12 cellular contexts compared by ENCODE assay signal in the genomic region with DNA sequence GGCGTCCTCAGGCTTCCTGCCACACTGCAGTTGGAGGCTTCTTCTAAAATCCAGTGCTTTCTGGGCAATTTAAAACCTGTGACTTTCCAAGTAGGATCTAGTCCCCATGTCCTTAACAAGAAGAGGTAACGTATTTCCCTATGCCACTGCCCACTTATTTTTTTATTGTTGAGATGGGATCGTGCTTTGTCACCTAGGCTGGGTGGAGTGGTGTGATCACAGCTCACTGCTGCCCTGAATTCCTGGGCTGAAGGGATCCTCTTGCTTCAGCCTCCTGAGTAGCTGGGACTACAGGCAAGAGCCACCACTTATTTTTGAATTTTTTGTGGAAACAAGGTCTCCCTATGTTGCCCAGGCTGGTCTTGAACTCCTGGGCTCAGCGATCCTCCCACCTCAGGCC. TPM values are rescaled to one million over a fixed set of nuclear protein-coding genes. Genes with fewer than 3 reads are reported as not detected.
DNase-seq lines count a peak whose midpoint lies in the region; ATAC-seq and TF ChIP-seq lines count a peak whose summit lies in the region.
"Had no signal": no experiment of that assay in that cellular context is flagged by ENCODE, and none has a peak within 500 bp of the region (broad histone marks: within the 10 kb centered on the region; RNA-seq: fewer than 3 reads in every experiment).

No MANE protein-coding gene starts in this region.

- 74 to 82% methylated on average over 4 of the region's 4 CpGs for whole genome bisulfite sequencing in GM23248 (ENCODE audit: low coverage in 1 of 2, low lambda C conversion rate in 2 of 2, missing lambda C conversion rate in 2 of 2), 2 experiments
- 92% methylated on average over 4 of the region's 4 CpGs for WGBS in smooth muscle cell (ENCODE audit: low lambda C conversion rate)

- peaks cover 65% of the 10 kb centered on the region for H3K4me1 ChIP-seq in GM23248 (ENCODE audit: insufficient read depth)
- H3K4me1 ChIP-seq in smooth muscle cell (ENCODE audit: low read depth), result peaks cover 20% of the 10 kb centered on the region

- TF ChIP-seq CTCF in WTC11 (IDR thresholded peaks at IDR 0.05), result no peak
- no peak for TF ChIP-seq CTCF in smooth muscle cell (IDR thresholded peaks at IDR 0.05; ENCODE audit: borderline replicate concordance, insufficient read depth, poor library complexity, severe bottlenecking)

- H4K20me1 ChIP-seq in GM23248 (ENCODE audit: insufficient read depth) (peaks cover 59% of the 10 kb centered on the region), smooth muscle cell (ENCODE audit: low read depth) (peaks cover 99% of the 10 kb centered on the region)

- H3K4me3 ChIP-seq in GM23248 (no peak overlapping the region), smooth muscle cell (no peak overlapping the region)

- H3K36me3 Mint-ChIP-seq in WTC11, result peaks cover 29% of the 10 kb centered on the region

- peaks cover 98% of the 10 kb centered on the region for H3K79me2 ChIP-seq in GM23248 (ENCODE audit: insufficient read depth)
- H3K79me2 ChIP-seq in smooth muscle cell (ENCODE audit: low read depth), result peaks cover 96% of the 10 kb centered on the region

- in situ Hi-C loops in GM23248 (cut with MboI), result no loop called here

- H3K27ac Mint-ChIP-seq in WTC11, result peak overlapping the region; percentile 85

- H3K27ac ChIP-seq in GM23248 (peak overlapping the region; percentile 70), smooth muscle cell (ENCODE audit: low read depth) (peak overlapping the region; percentile 90)
- H3K27ac ChIP-seq: VCaP had no signal

- no peaks in the 10 kb centered on the region for H3K9me2 ChIP-seq in GM23248 (ENCODE audit: insufficient read depth)

- H3K27me3 ChIP-seq in GM23248 (replicated peaks; ENCODE audit: insufficient read depth), result no peaks in the 10 kb centered on the region
- H3K27me3 ChIP-seq in smooth muscle cell (ENCODE audit: low read depth), result no peaks in the 10 kb centered on the region

- CTCF ChIA-PET in WTC11 (lab: Charles Lee), result no interaction called here

- peaks cover 57% of the 10 kb centered on the region for H3K4me1 Mint-ChIP-seq in WTC11

- peaks cover 6% of the 10 kb centered on the region for H3K36me3 ChIP-seq in GM23248 (ENCODE audit: low read depth)
- H3K36me3 ChIP-seq in smooth muscle cell (ENCODE audit: low read depth), result peaks cover 5% of the 10 kb centered on the region

- no peak overlapping the region; the same call in 1 of the 2 replicates for H3K9ac ChIP-seq in GM23248
- peak overlapping the region; percentile 7 for H3K9ac ChIP-seq in smooth muscle cell (ENCODE audit: low read depth)

- H2AFZ ChIP-seq in GM23248, result no peak overlapping the region
- H2AFZ ChIP-seq in smooth muscle cell (ENCODE audit: low read depth), result no peak overlapping the region

- no peak overlapping the region for H3K4me3 Mint-ChIP-seq in WTC11

- H3K9me3 ChIP-seq in GM23248 (ENCODE audit: low read depth) (no peaks in the 10 kb centered on the region), smooth muscle cell (replicated peaks; ENCODE audit: low read depth) (no peaks in the 10 kb centered on the region)

- H3F3A ChIP-seq in GM23248 (ENCODE audit: insufficient read depth), result peaks cover 68% of the 10 kb centered on the region
- peaks cover 36% of the 10 kb centered on the region for H3F3A ChIP-seq in smooth muscle cell (ENCODE audit: low read depth)

- H3K4me2 ChIP-seq in GM23248 (ENCODE audit: unreplicated experiment) (peak overlapping the region; percentile 82), smooth muscle cell (peak overlapping the region; percentile 63)

- POLR2A ChIA-PET in WTC11 (lab: Charles Lee), result no interaction called here

- no peaks in the 10 kb centered on the region for H3K9me3 Mint-ChIP-seq in WTC11
- H3K9me3 Mint-ChIP-seq: activated naive CD4-positive, alpha-beta T cell treated with anti-CD3 and anti-CD28 coated beads, Interleukin-2, amount 50 U/mL, for 72 hours had no signal

- no peak for DNase-seq in GM23248
- DNase-seq in WTC11 (ENCODE audit: low spot score), result no peak
- DNase-seq in kidney tubule cell (ENCODE audit: low spot score), result peak; percentile 31
- no peak for DNase-seq in smooth muscle cell (lab: John Stamatoyannopoulos, UW; ENCODE audit: unreplicated experiment)
- no peak for DNase-seq in GF-D8 (lab: John Stamatoyannopoulos, UW)
- DNase-seq in sciatic nerve (ENCODE audit: low spot score), result no peak
- no peak for DNase-seq in stimulated activated naive CD8-positive, alpha-beta T cell treated with anti-CD3 and anti-CD28 coated beads, Interleukin-15, Interleukin-2, amounts not matched to agents 100 U/mL and 50 U/mL, for 24 hours
- DNase-seq: DMS53, NCI-H1105 had no signal

- ATAC-seq in WTC11 (no peak; the same call in 1 of the 2 replicates), GM21786 (IDR thresholded peaks at IDR 0.05; ENCODE audit: unreplicated experiment) (no peak), sciatic nerve (no peak)
- ATAC-seq in stimulated activated naive CD8-positive, alpha-beta T cell treated with anti-CD3 and anti-CD28 coated beads, Interleukin-15, Interleukin-2, amounts not matched to agents 100 U/mL and 50 U/mL, for 24 hours, result no peak
- ATAC-seq: activated naive CD4-positive, alpha-beta T cell treated with anti-CD3 and anti-CD28 coated beads, Interleukin-2, amount 50 U/mL, for 72 hours had no signal

- intact Hi-C loops in sciatic nerve (cut with DNase I), result no loop called here

- H3K27me3 Mint-ChIP-seq in WTC11 (ENCODE audit: low read depth), result no peaks in the 10 kb centered on the region

TF ChIP-seq in WTC11, 78 proteins besides CTCF, POLR2A, EP300 and RAD21 (continues in another document):
- TF ChIP-seq, protein P1, sequence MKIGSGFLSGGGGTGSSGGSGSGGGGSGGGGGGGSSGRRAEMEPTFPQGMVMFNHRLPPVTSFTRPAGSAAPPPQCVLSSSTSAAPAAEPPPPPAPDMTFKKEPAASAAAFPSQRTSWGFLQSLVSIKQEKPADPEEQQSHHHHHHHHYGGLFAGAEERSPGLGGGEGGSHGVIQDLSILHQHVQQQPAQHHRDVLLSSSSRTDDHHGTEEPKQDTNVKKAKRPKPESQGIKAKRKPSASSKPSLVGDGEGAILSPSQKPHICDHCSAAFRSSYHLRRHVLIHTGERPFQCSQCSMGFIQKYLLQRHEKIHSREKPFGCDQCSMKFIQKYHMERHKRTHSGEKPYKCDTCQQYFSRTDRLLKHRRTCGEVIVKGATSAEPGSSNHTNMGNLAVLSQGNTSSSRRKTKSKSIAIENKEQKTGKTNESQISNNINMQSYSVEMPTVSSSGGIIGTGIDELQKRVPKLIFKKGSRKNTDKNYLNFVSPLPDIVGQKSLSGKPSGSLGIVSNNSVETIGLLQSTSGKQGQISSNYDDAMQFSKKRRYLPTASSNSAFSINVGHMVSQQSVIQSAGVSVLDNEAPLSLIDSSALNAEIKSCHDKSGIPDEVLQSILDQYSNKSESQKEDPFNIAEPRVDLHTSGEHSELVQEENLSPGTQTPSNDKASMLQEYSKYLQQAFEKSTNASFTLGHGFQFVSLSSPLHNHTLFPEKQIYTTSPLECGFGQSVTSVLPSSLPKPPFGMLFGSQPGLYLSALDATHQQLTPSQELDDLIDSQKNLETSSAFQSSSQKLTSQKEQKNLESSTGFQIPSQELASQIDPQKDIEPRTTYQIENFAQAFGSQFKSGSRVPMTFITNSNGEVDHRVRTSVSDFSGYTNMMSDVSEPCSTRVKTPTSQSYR (CRISPR knock-in tag; IDR thresholded peaks at IDR 0.05), result no peak
- TF ChIP-seq, protein P2, sequence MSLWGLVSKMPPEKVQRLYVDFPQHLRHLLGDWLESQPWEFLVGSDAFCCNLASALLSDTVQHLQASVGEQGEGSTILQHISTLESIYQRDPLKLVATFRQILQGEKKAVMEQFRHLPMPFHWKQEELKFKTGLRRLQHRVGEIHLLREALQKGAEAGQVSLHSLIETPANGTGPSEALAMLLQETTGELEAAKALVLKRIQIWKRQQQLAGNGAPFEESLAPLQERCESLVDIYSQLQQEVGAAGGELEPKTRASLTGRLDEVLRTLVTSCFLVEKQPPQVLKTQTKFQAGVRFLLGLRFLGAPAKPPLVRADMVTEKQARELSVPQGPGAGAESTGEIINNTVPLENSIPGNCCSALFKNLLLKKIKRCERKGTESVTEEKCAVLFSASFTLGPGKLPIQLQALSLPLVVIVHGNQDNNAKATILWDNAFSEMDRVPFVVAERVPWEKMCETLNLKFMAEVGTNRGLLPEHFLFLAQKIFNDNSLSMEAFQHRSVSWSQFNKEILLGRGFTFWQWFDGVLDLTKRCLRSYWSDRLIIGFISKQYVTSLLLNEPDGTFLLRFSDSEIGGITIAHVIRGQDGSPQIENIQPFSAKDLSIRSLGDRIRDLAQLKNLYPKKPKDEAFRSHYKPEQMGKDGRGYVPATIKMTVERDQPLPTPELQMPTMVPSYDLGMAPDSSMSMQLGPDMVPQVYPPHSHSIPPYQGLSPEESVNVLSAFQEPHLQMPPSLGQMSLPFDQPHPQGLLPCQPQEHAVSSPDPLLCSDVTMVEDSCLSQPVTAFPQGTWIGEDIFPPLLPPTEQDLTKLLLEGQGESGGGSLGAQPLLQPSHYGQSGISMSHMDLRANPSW (CRISPR knock-in tag; conservative IDR thresholded peaks at IDR 0.05; ENCODE audit: low read depth), result no peak
- TF ChIP-seq NFATC4 (CRISPR knock-in tag; IDR thresholded peaks at IDR 0.05) (no peak), NR2C2 (CRISPR knock-in tag; IDR thresholded peaks at IDR 0.05) (no peak)
- TF ChIP-seq, protein P3, sequence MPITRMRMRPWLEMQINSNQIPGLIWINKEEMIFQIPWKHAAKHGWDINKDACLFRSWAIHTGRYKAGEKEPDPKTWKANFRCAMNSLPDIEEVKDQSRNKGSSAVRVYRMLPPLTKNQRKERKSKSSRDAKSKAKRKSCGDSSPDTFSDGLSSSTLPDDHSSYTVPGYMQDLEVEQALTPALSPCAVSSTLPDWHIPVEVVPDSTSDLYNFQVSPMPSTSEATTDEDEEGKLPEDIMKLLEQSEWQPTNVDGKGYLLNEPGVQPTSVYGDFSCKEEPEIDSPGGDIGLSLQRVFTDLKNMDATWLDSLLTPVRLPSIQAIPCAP (CRISPR knock-in tag; IDR thresholded peaks at IDR 0.05), result no peak
- TF ChIP-seq, protein P4, sequence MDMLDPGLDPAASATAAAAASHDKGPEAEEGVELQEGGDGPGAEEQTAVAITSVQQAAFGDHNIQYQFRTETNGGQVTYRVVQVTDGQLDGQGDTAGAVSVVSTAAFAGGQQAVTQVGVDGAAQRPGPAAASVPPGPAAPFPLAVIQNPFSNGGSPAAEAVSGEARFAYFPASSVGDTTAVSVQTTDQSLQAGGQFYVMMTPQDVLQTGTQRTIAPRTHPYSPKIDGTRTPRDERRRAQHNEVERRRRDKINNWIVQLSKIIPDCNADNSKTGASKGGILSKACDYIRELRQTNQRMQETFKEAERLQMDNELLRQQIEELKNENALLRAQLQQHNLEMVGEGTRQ (CRISPR knock-in tag; IDR thresholded peaks at IDR 0.05), result no peak

RNA-seq across cellular contexts. Expression of a gene that starts 10.0 kb away (rescaled TPM):
- 68.8 and 95.4 TPM in 2 replicates for total RNA-seq in GM23248 (2014; rRNA removed; shearing (Covaris generic))
- polyA plus RNA-seq in GM23248 (2016; fragmentation: Nextera tagmentation; extraction: Ambion mirVana) (612 and 613 TPM in 2 replicates), smooth muscle cell (523 and 602 TPM in 2 replicates)
- total RNA-seq in WTC11 (2021) (260 to 281 TPM (median 260 TPM) in 3 replicates), smooth muscle cell (128 and 169 TPM in 2 replicates), sciatic nerve (225 TPM)

RNA-seq across cellular contexts. Expression of a gene that starts 35.6 kb away (rescaled TPM):
- 18.0 and 23.7 TPM in 2 replicates for total RNA-seq in GM23248 (2014; rRNA removed; shearing (Covaris generic))
- polyA plus RNA-seq in GM23248 (2016; fragmentation: Nextera tagmentation; extraction: Ambion mirVana) (21.0 and 21.1 TPM in 2 replicates), smooth muscle cell (6.8 and 7.4 TPM in 2 replicates)
- total RNA-seq in WTC11 (2021) (20.0 to 22.5 TPM (median 21.6 TPM) in 3 replicates), smooth muscle cell (24.2 and 24.4 TPM in 2 replicates), sciatic nerve (19.5 TPM)
